21 cellular contexts compared by ENCODE assay signal in genomic region chr15:36458406-36458805, GRCh38.
A peak's percentile ranks its signal among the peaks of the same experiment; 100 is the strongest.
DNase-seq lines count a peak whose midpoint lies in the region; ATAC-seq and TF ChIP-seq lines count a peak whose summit lies in the region.
"Had no signal": no experiment of that assay in that cellular context is flagged by ENCODE, and none has a peak within 500 bp of the region (broad histone marks: within the 10 kb centered on the region; RNA-seq: fewer than 3 reads in every experiment).

No MANE protein-coding gene starts in this region.

- H3K4me3 ChIP-seq in GM23338, result no peak overlapping the region
- H3K4me3 ChIP-seq in brain microvascular endothelial cell (ENCODE audit: low read depth, low read length), result no peak overlapping the region
- no peak overlapping the region for H3K4me3 ChIP-seq in adrenal gland
- H3K4me3 ChIP-seq: coronary artery, GM12878, left lung, Peyer's patch, testis had no signal

- DNase-seq in GM23338 (ENCODE audit: low spot score) (peak; percentile 6), NCI-H69 (lab: John Stamatoyannopoulos, UW) (peak; percentile 21), brain microvascular endothelial cell (peak; percentile 6), islet precursor cell (peak; percentile 59), adrenal gland (no peak)
- no peak for DNase-seq in activated T-helper 1 cell treated with anti-CD3 and anti-CD28 coated beads, Interleukin-12 subunit alpha, Interleukin-12 subunit beta, Interleukin-2, Interleukin-4 antibody, amounts not matched to agents 30 ng/mL and 10 ng/mL and 1 ng/mL, durations not matched to agents 14 hours and 24 hours and 36 hours (ENCODE audit: low spot score)
- DNase-seq: activated CD4-positive, CD25-positive, alpha-beta regulatory T cell treated with anti-CD3 and anti-CD28 coated beads, Interleukin-2, amount 50 U/mL, for 72 hours; activated CD8-positive, alpha-beta T cell treated with anti-CD3 and anti-CD28 coated beads for 36 hours; CD4-positive, CD25-positive, alpha-beta regulatory T cell; effector memory CD4-positive, alpha-beta T cell; Karpas-422; left lung; naive B cell; NCI-H2171 treated with DMSO at 0.1 percent for 48 hours; Peyer's patch; SIG-M5; stimulated activated naive CD8-positive, alpha-beta T cell treated with anti-CD3 and anti-CD28 coated beads, Interleukin-15, Interleukin-2, amounts not matched to agents 100 U/mL and 50 U/mL, for 24 hours; testis had no signal

- H3K4me2 ChIP-seq in GM23338, result no peak overlapping the region

- H2AFZ ChIP-seq in GM23338, result peak overlapping the region; percentile 53

- no peaks in the 10 kb centered on the region for H3K9me2 ChIP-seq in GM23338 (ENCODE audit: insufficient read depth)

- no peak overlapping the region for H3K27ac Mint-ChIP-seq in GM23338
- no peak overlapping the region for H3K27ac Mint-ChIP-seq in activated T-helper 1 cell treated with anti-CD3 and anti-CD28 coated beads, Interleukin-12 subunit alpha, Interleukin-12 subunit beta, Interleukin-2, Interleukin-4 antibody, amounts not matched to agents 30 ng/mL and 10 ng/mL and 1 ng/mL, durations not matched to agents 14 hours and 24 hours and 36 hours
- H3K27ac Mint-ChIP-seq: activated CD8-positive, alpha-beta T cell treated with anti-CD3 and anti-CD28 coated beads for 36 hours; CD4-positive, CD25-positive, alpha-beta regulatory T cell; naive B cell had no signal

- TF ChIP-seq CTCF in GM23338 (conservative IDR thresholded peaks at IDR 0.05; ENCODE audit: low read depth in 2 of 2) (no peak), brain microvascular endothelial cell (IDR thresholded peaks at IDR 0.05; ENCODE audit: low read depth, low read length, missing control alignments) (no peak), adrenal gland (IDR thresholded peaks at IDR 0.05) (no peak)

- no peaks in the 10 kb centered on the region for H4K20me1 ChIP-seq in GM23338 (replicated peaks; ENCODE audit: insufficient read depth)

- intact Hi-C loops in adrenal gland (cut with DNase I), result no loop called here
- intact Hi-C loops in activated T-helper 1 cell treated with anti-CD3 and anti-CD28 coated beads, Interleukin-12 subunit alpha, Interleukin-12 subunit beta, Interleukin-2, Interleukin-4 antibody, amounts not matched to agents 30 ng/mL and 10 ng/mL and 1 ng/mL, durations not matched to agents 14 hours and 24 hours and 36 hours (cut with micrococcal nuclease), result no loop called here

- in situ Hi-C loops in brain microvascular endothelial cell (cut with HindIII; ENCODE audit: low pct_ligation_motif_present, low sequenced_read_pairs), result no loop called here

- peaks cover 14% of the 10 kb centered on the region; the same call in 2 of the 3 replicates for H3K36me3 Mint-ChIP-seq in GM23338 (ENCODE audit: low read depth)
- no peaks in the 10 kb centered on the region for H3K36me3 Mint-ChIP-seq in activated T-helper 1 cell treated with anti-CD3 and anti-CD28 coated beads, Interleukin-12 subunit alpha, Interleukin-12 subunit beta, Interleukin-2, Interleukin-4 antibody, amounts not matched to agents 30 ng/mL and 10 ng/mL and 1 ng/mL, durations not matched to agents 14 hours and 24 hours and 36 hours (ENCODE audit: low read depth)
- H3K36me3 Mint-ChIP-seq: CD4-positive, CD25-positive, alpha-beta regulatory T cell; naive B cell had no signal

- H3K27me3 ChIP-seq in GM23338 (ENCODE audit: insufficient read depth) (no peaks in the 10 kb centered on the region), brain microvascular endothelial cell (replicated peaks) (no peaks in the 10 kb centered on the region), adrenal gland (no peaks in the 10 kb centered on the region)
- H3K27me3 ChIP-seq: left lung, Peyer's patch, testis had no signal

- no peak for TF ChIP-seq POLR2A in adrenal gland (IDR thresholded peaks at IDR 0.05)

- no peaks in the 10 kb centered on the region for H3K9me3 ChIP-seq in adrenal gland (replicated peaks in 1 of 3)
- H3K9me3 ChIP-seq: Peyer's patch, testis had no signal

- H3K36me3 ChIP-seq in GM23338 (ENCODE audit: insufficient read depth) (0 out of 2 replicates have a peak, but pooled peaks cover 7% of the 10 kb centered on the region), brain microvascular endothelial cell (replicated peaks) (no peaks in the 10 kb centered on the region), adrenal gland (replicated peaks in 1 of 2) (no peaks in the 10 kb centered on the region)
- H3K36me3 ChIP-seq: left lung, Peyer's patch had no signal

- H3K27ac ChIP-seq in GM23338 (ENCODE audit: low read depth), result no peak overlapping the region
- no peak overlapping the region for H3K27ac ChIP-seq in brain microvascular endothelial cell
- no peak overlapping the region for H3K27ac ChIP-seq in adrenal gland
- H3K27ac ChIP-seq: coronary artery, left lung, Peyer's patch, testis had no signal

- H3K4me3 Mint-ChIP-seq in GM23338, result no peak overlapping the region
- no peak overlapping the region for H3K4me3 Mint-ChIP-seq in activated T-helper 1 cell treated with anti-CD3 and anti-CD28 coated beads, Interleukin-12 subunit alpha, Interleukin-12 subunit beta, Interleukin-2, Interleukin-4 antibody, amounts not matched to agents 30 ng/mL and 10 ng/mL and 1 ng/mL, durations not matched to agents 14 hours and 24 hours and 36 hours
- H3K4me3 Mint-ChIP-seq: activated CD8-positive, alpha-beta T cell treated with anti-CD3 and anti-CD28 coated beads for 36 hours; CD4-positive, CD25-positive, alpha-beta regulatory T cell; naive B cell had no signal

- peaks cover 8% of the 10 kb centered on the region; the same call in 2 of the 3 replicates for H3K4me1 Mint-ChIP-seq in GM23338
- H3K4me1 Mint-ChIP-seq in activated T-helper 1 cell treated with anti-CD3 and anti-CD28 coated beads, Interleukin-12 subunit alpha, Interleukin-12 subunit beta, Interleukin-2, Interleukin-4 antibody, amounts not matched to agents 30 ng/mL and 10 ng/mL and 1 ng/mL, durations not matched to agents 14 hours and 24 hours and 36 hours (ENCODE audit: low read depth), result no peaks in the 10 kb centered on the region
- H3K4me1 Mint-ChIP-seq: CD4-positive, CD25-positive, alpha-beta regulatory T cell; naive B cell had no signal

- H3K27me3 Mint-ChIP-seq in GM23338 (ENCODE audit: insufficient read depth, low read depth, poor library complexity), result no peaks in the 10 kb centered on the region
- H3K27me3 Mint-ChIP-seq in activated T-helper 1 cell treated with anti-CD3 and anti-CD28 coated beads, Interleukin-12 subunit alpha, Interleukin-12 subunit beta, Interleukin-2, Interleukin-4 antibody, amounts not matched to agents 30 ng/mL and 10 ng/mL and 1 ng/mL, durations not matched to agents 14 hours and 24 hours and 36 hours (ENCODE audit: insufficient read depth), result no peaks in the 10 kb centered on the region
- H3K27me3 Mint-ChIP-seq: activated CD8-positive, alpha-beta T cell treated with anti-CD3 and anti-CD28 coated beads for 36 hours; CD4-positive, CD25-positive, alpha-beta regulatory T cell; naive B cell had no signal

- no peaks in the 10 kb centered on the region for H3F3A ChIP-seq in GM23338 (replicated peaks; ENCODE audit: low read depth)

- WGBS in adrenal gland, 4 donors, result 55 to 73% (median 65%) methylated on average over 5 of the region's 5 CpGs

- ATAC-seq in GM23338, result peak; percentile 45; the same call in 1 of the 3 replicates
- no peak for ATAC-seq in HG02885 (IDR thresholded peaks at IDR 0.05; ENCODE audit: poor library complexity, unreplicated experiment)
- ATAC-seq: activated CD8-positive, alpha-beta T cell treated with anti-CD3 and anti-CD28 coated beads for 36 hours; GM12878; left lung; stimulated activated naive CD8-positive, alpha-beta T cell treated with anti-CD3 and anti-CD28 coated beads, Interleukin-15, Interleukin-2, amounts not matched to agents 100 U/mL and 50 U/mL, for 24 hours had no signal

- peaks cover 20% of the 10 kb centered on the region; the same call in 2 of the 3 replicates for H3K9me3 Mint-ChIP-seq in GM23338
- peaks cover 5% of the 10 kb centered on the region for H3K9me3 Mint-ChIP-seq in activated T-helper 1 cell treated with anti-CD3 and anti-CD28 coated beads, Interleukin-12 subunit alpha, Interleukin-12 subunit beta, Interleukin-2, Interleukin-4 antibody, amounts not matched to agents 30 ng/mL and 10 ng/mL and 1 ng/mL, durations not matched to agents 14 hours and 24 hours and 36 hours

- H3K4me1 ChIP-seq in GM23338 (ENCODE audit: insufficient read depth) (no peaks in the 10 kb centered on the region), adrenal gland (replicated peaks in 1 of 2) (no peaks in the 10 kb centered on the region)
- H3K4me1 ChIP-seq: left lung, Peyer's patch, testis had no signal

- no peaks in the 10 kb centered on the region for H3K79me2 ChIP-seq in GM23338 (replicated peaks; ENCODE audit: insufficient read depth)

TF ChIP-seq in GM23338, 12 proteins besides CTCF, POLR2A, EP300 and RAD21:
- no peak for TF ChIP-seq EZH2 (IDR thresholded peaks at IDR 0.05; ENCODE audit: low read depth, unreplicated experiment)
- TF ChIP-seq STAT1 (IDR thresholded peaks at IDR 0.05; ENCODE audit: unreplicated experiment), result no peak
- no peak for TF ChIP-seq EZH2phosphoT487 (IDR thresholded peaks at IDR 0.05; ENCODE audit: unreplicated experiment)
- TF ChIP-seq POLR2AphosphoS5 (IDR thresholded peaks at IDR 0.05; ENCODE audit: low read depth), result no peak
- no peak for TF ChIP-seq NANOG (IDR thresholded peaks at IDR 0.05; ENCODE audit: borderline replicate concordance)
- TF ChIP-seq JUNB (IDR thresholded peaks at IDR 0.05; ENCODE audit: unreplicated experiment), result no peak

Comparison
In these comparisons a context has a peak if more than half of its experiments do, and no peak if none do; other contexts are left out.
1. DNase-seq: peak in GM23338 (single experiment), NCI-H69 (single experiment), brain microvascular endothelial cell (single experiment) and islet precursor cell (single experiment); none in adrenal gland (0 of 7) and activated T-helper 1 cell treated with anti-CD3 and anti-CD28 coated beads, Interleukin-12 subunit alpha, Interleukin-12 subunit beta, Interleukin-2, Interleukin-4 antibody, amounts not matched to agents 30 ng/mL and 10 ng/mL and 1 ng/mL, durations not matched to agents 14 hours and 24 hours and 36 hours (single experiment).